8 cellular contexts compared by ENCODE assay signal in the genomic region with DNA sequence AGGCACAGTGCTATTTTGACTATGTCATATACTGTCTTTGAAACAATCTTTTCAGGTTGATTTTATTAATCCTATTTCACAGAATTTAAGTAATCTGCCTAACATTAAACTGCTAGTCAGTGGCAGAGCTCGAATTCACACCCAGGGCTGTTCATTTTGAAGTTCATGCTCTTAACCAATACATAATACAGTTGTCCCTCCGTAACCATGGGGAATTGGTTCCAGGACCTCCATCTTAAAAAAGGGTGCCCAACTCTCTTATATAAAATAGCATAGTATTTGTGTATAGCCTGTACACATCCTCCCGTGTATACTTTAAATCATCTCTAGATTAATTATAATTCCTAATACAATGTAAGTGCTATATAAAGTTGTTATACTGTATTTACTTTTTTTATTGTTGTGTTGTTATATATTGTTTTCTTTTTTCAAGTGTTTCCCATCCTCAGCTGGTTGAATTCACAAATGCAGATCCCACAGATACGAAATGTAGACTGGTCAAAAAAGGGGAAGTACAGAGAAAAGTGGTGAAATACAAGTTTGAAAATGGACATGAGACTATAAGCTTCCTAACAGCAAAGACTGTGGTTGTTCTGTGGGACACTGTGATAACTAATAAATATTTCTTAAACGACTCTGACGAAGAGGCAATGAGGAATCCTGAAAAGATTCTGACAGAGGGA. TPM values are rescaled to one million over a fixed set of nuclear protein-coding genes. Genes with fewer than 3 reads are reported as not detected.
DNase-seq lines count a peak whose midpoint lies in the region; ATAC-seq and TF ChIP-seq lines count a peak whose summit lies in the region.

No MANE protein-coding gene starts in this region.

- peaks cover 13% of the 10 kb centered on the region for H3K36me3 ChIP-seq in Karpas-422 (ENCODE audit: insufficient read depth, low read length)
- no peaks in the 10 kb centered on the region for H3K36me3 ChIP-seq in colonic mucosa

- peak overlapping the region; percentile 61 for H3K4me3 ChIP-seq in Karpas-422 (ENCODE audit: low read length)
- H3K4me3 ChIP-seq in colonic mucosa = no peak overlapping the region

- H3K9me2 ChIP-seq in Karpas-422 (replicated peaks; ENCODE audit: insufficient read depth, low read length) = no peaks in the 10 kb centered on the region

- DNase-seq in Karpas-422 (peak; percentile 74), left ventricle myocardium superior (no peak), SK-N-DZ (ENCODE audit: low spot score) (no peak), colonic mucosa (no peak), substantia nigra (lab: John Stamatoyannopoulos, UW) (no peak)

- ATAC-seq in GM18498 (IDR thresholded peaks at IDR 0.05; ENCODE audit: unreplicated experiment) (peak; percentile 67), GM21528 (IDR thresholded peaks at IDR 0.05; ENCODE audit: low FRiP score, unreplicated experiment) (peak; percentile 62), left ventricle myocardium superior (peak; percentile 46), esophagus mucosa (no peak)

- no peak for TF ChIP-seq CTCF in colonic mucosa (IDR thresholded peaks at IDR 0.05)

- no peaks in the 10 kb centered on the region for H4K20me1 ChIP-seq in Karpas-422 (ENCODE audit: insufficient read depth, low read depth, low read length)

- H3K4me1 ChIP-seq in Karpas-422 (ENCODE audit: low read length) = peaks cover 57% of the 10 kb centered on the region
- H3K4me1 ChIP-seq in colonic mucosa = no peaks in the 10 kb centered on the region

- peaks cover 73% of the 10 kb centered on the region for H3K79me2 ChIP-seq in Karpas-422 (ENCODE audit: low read length)

- H3K4me2 ChIP-seq in Karpas-422 (ENCODE audit: low read depth, low read length, poor library complexity, severe bottlenecking) = peak overlapping the region; percentile 90

- H3K27me3 ChIP-seq in Karpas-422 (ENCODE audit: low read length) = no peaks in the 10 kb centered on the region
- H3K27me3 ChIP-seq in colonic mucosa = no peaks in the 10 kb centered on the region

- H3K27ac ChIP-seq in Karpas-422 (ENCODE audit: low read length) (peak overlapping the region; percentile 94), colonic mucosa (no peak overlapping the region), substantia nigra (ENCODE audit: low read depth, low read length, poor library complexity, severe bottlenecking) (no peak overlapping the region)

- H3K9me3 ChIP-seq in Karpas-422 (ENCODE audit: low read length) (0 out of 2 replicates have a peak, but pooled peaks cover 4% of the 10 kb centered on the region), colonic mucosa (no peaks in the 10 kb centered on the region)

- 0 out of 2 replicates have a peak overlapping the region, but pooled peaks have one; percentile 40 for H2AFZ ChIP-seq in Karpas-422 (ENCODE audit: low read length)

- H3K9ac ChIP-seq in Karpas-422 (ENCODE audit: low read length) (peak overlapping the region; percentile 71), colonic mucosa (ENCODE audit: low read depth in 2 of 2, low read length in 2 of 2) (no peak overlapping the region)

- intact Hi-C loops in left ventricle myocardium superior (cut with micrococcal nuclease) (no loop called here), colonic mucosa (cut with DNase I) (no loop called here)

RNA-seq across cellular contexts. Expression of a gene that starts 18.3 kb away (rescaled TPM):
- total RNA-seq in Karpas-422 (2014; rRNA removed; shearing (Covaris generic); ENCODE audit: low replicate concordance) = 24.3 and 31.2 TPM in 2 replicates
- total RNA-seq in left ventricle myocardium superior (3.0 TPM), colonic mucosa (10 to 100 TPM in 1 of 2 donors, 1 to 10 TPM in 1; 9.8 to 12.1 TPM), esophagus mucosa (3.5 TPM)
- polyA plus RNA-seq in SK-N-DZ (2014; cell fraction: cytosol; rRNA removed) = 2.8 and 2.9 TPM in 2 replicates
- 4.7 and 8.1 TPM in 2 replicates for polyA plus RNA-seq in SK-N-DZ (2014; cell fraction: nucleus; rRNA removed)
